8 cellular contexts compared by ENCODE assay signal in the genomic region with DNA sequence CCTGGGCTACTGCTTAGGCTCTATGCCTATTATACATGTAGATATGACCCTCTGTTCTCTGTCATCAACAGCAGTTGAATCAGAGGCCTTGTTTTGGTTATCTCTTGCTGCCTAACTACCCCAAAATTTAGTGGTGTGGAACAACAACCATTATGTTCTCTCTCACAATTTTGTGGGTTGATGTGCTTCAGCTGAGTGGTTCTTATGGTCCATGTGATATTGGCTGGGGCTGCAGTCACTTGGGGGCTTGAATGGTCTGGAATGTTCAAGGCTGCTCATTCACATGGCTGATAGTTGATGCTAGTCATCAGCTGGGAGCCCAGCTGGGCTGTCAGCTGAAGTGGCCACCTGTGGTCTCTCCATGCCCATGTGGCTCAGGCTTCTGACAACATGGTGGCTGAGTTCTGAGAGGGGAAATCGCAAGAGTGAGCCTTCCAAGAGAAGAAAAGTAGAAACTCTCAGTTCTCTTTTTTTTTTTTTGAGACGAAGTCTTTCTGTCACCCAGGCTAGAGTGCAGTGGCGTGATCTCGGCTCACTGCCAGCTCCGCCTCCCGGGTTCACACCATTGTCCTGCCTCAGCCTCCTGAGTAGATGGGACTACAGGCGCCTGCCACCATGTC. TPM values are rescaled to one million over a fixed set of nuclear protein-coding genes. Genes with fewer than 3 reads are reported as not detected.
DNase-seq lines count a peak whose midpoint lies in the region; ATAC-seq and TF ChIP-seq lines count a peak whose summit lies in the region.

No MANE protein-coding gene starts in this region.

- no peaks in the 10 kb centered on the region for H3K9me3 ChIP-seq in sigmoid colon

- H3K4me1 ChIP-seq in sigmoid colon (no peaks in the 10 kb centered on the region), foreskin keratinocyte (no peaks in the 10 kb centered on the region)

- H3K36me3 ChIP-seq in sigmoid colon, result no peaks in the 10 kb centered on the region

- no peak overlapping the region for H3K27ac ChIP-seq in sigmoid colon
- H3K27ac ChIP-seq in foreskin keratinocyte, result no peak overlapping the region

- DNase-seq in germinal center (ENCODE audit: low spot score) (peak; percentile 48), ureter (ENCODE audit: low spot score) (no peak), sigmoid colon (no peak), foreskin keratinocyte (no peak)
- no peak for DNase-seq in activated T-cell treated with anti-CD3 and anti-CD28 coated beads, Interleukin-2, amount 50 U/mL, for 1 hour

- intact Hi-C loops in sigmoid colon (cut with DNase I), result no loop called here

- 61 to 77% methylated on average over 7 of the region's 7 CpGs for WGBS in sigmoid colon, 2 donors

- TF ChIP-seq POLR2A in sigmoid colon (IDR thresholded peaks at IDR 0.05), result no peak

- no peaks in the 10 kb centered on the region for H3K27me3 ChIP-seq in sigmoid colon
- H3K27me3 ChIP-seq in foreskin keratinocyte, result no peaks in the 10 kb centered on the region

- no peak for TF ChIP-seq EP300 in sigmoid colon (IDR thresholded peaks at IDR 0.05)

- ATAC-seq in GM18511 (IDR thresholded peaks at IDR 0.05; ENCODE audit: unreplicated experiment) (peak; percentile 93), GM21526 (IDR thresholded peaks at IDR 0.05; ENCODE audit: low FRiP score, unreplicated experiment) (peak; percentile 94), HG03460 (IDR thresholded peaks at IDR 0.05; ENCODE audit: unreplicated experiment) (peak; percentile 94), foreskin keratinocyte (no peak)

- no peak overlapping the region for H3K4me3 ChIP-seq in sigmoid colon

- no peak for TF ChIP-seq CTCF in sigmoid colon (IDR thresholded peaks at IDR 0.05)
- TF ChIP-seq CTCF in foreskin keratinocyte (conservative IDR thresholded peaks at IDR 0.05), result no peak

RNA-seq across cellular contexts. Expression of a gene that starts 47.8 kb away (rescaled TPM):
- 13.9 TPM for total RNA-seq in ureter
- 1 to 10 TPM in 3 of 4 donors, under 1 TPM in 1; 0.99 to 6.1 (median 3.4) TPM for total RNA-seq in sigmoid colon
- 10 to 100 TPM in 2 of 3 donors, 1 to 10 TPM in 1; 5.4 to 18.7 (median 11.5) TPM for polyA plus RNA-seq in sigmoid colon
- 1.8 and 2.0 TPM in 2 replicates for total RNA-seq in foreskin keratinocyte
- 2.5 and 2.6 TPM in 2 replicates for polyA plus RNA-seq in foreskin keratinocyte
